In the genomic region with DNA sequence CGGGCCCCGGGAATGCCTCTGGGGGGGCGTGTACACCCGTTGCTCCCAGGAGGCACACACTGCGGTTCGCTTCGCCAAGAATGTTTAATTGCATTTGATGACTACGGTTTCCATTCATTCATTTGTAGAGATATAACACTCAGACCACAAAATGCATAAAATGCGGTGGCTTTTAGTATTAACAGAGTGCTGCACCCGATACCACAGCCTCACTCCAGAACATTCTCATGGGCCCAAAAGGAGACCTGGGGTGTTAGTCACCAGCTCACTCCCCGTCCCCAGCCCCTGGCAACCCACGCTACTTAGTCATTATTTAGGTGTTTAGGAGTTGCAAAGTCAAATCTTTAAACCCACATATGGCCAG, we compare ENCODE assay signal across 8 cellular contexts. TPM values are rescaled to one million over a fixed set of nuclear protein-coding genes. Genes with fewer than 3 reads are reported as not detected.
DNase-seq lines count a peak whose midpoint lies in the region; ATAC-seq, FAIRE-seq and TF ChIP-seq lines count a peak whose summit lies in the region.

No MANE protein-coding gene starts in this region.

- H3K4me1 ChIP-seq in esophagus squamous epithelium (peaks cover 3 to 41% (median 5%) of the 10 kb centered on the region in 3 donors), left lung (peaks cover 6 to 32% of the 10 kb centered on the region in 2 donors)

- ATAC-seq in GM18505 (IDR thresholded peaks at IDR 0.05; ENCODE audit: unreplicated experiment) (no peak), left lung (no peak)

- H3K27me3 ChIP-seq in WERI-Rb-1 (ENCODE audit: insufficient read depth, low read depth, severe bottlenecking) = no peaks in the 10 kb centered on the region
- peaks cover 0 to 59% (median 0%) of the 10 kb centered on the region in 4 donors for H3K27me3 ChIP-seq in esophagus squamous epithelium
- peaks cover 0 to 50% of the 10 kb centered on the region in 2 donors for H3K27me3 ChIP-seq in left lung

- TF ChIP-seq POLR2A in esophagus squamous epithelium (IDR thresholded peaks at IDR 0.05) = no peak
- TF ChIP-seq POLR2A in GM18505 (IDR thresholded peaks at IDR 0.05; ENCODE audit: borderline replicate concordance, extremely low read depth, insufficient read depth, insufficient read length) = no peak

- no peak for FAIRE-seq in D721Med (lab: Jason Lieb, UNC)

- WGBS in esophagus squamous epithelium, 2 donors = 22 to 49% methylated on average over 7 to 12 of the region's 12 CpGs

- TF ChIP-seq CTCF in GM12865 (IDR thresholded peaks at IDR 0.05; ENCODE audit: insufficient read depth, low read depth, low read length, missing control alignments) (no peak), WERI-Rb-1 (IDR thresholded peaks at IDR 0.05; ENCODE audit: low read depth, low read length) (no peak), choroid plexus epithelial cell (conservative IDR thresholded peaks at IDR 0.05; ENCODE audit: low read depth, low read length) (no peak), esophagus squamous epithelium (IDR thresholded peaks at IDR 0.05) (no peak), left lung (IDR thresholded peaks at IDR 0.05) (no peak), D721Med (IDR thresholded peaks at IDR 0.05; ENCODE audit: insufficient read depth, missing control alignments) (no peak)

- DNase-seq in GM12865 (ENCODE audit: low read depth) = peak; percentile 54
- DNase-seq in WERI-Rb-1 = peak; percentile 38
- peak; percentile 93 for DNase-seq in choroid plexus epithelial cell (ENCODE audit: low read depth)
- DNase-seq in stimulated activated CD4-positive, alpha-beta T cell treated with anti-CD3 and anti-CD28 coated beads, Interleukin-2, amount 100 ng/mL, for 4 hours (ENCODE audit: low read depth) = peak; percentile 55
- no peak for DNase-seq in esophagus squamous epithelium (lab: John Stamatoyannopoulos, UW)
- no peak for DNase-seq in left lung
- no peak for DNase-seq in D721Med (ENCODE audit: insufficient read length, low spot score)

- H3K9me3 ChIP-seq in WERI-Rb-1 (ENCODE audit: severe bottlenecking) (no peaks in the 10 kb centered on the region), esophagus squamous epithelium (no peaks in the 10 kb centered on the region), left lung (no peaks in the 10 kb centered on the region)

- peak overlapping the region; percentile 61 for H3K4me3 ChIP-seq in GM12865 (ENCODE audit: low read depth, low read length)
- H3K4me3 ChIP-seq in WERI-Rb-1 (ENCODE audit: low read depth, low read length) = peak overlapping the region; percentile 15; the same call in 1 of the 2 replicates
- H3K4me3 ChIP-seq in choroid plexus epithelial cell (ENCODE audit: low read depth, low read length) = no peak overlapping the region
- peak overlapping the region in 2 of 4 donors; percentile 36 to 58 for H3K4me3 ChIP-seq in esophagus squamous epithelium
- H3K4me3 ChIP-seq in left lung = no peak overlapping the region

- H3K27ac ChIP-seq in WERI-Rb-1 = peak overlapping the region; percentile 91
- H3K27ac ChIP-seq in esophagus squamous epithelium = peak overlapping the region in 2 of 4 donors; percentile 74 to 77
- H3K27ac ChIP-seq in left lung = peak overlapping the region in 1 of 2 donors; percentile 66

- intact Hi-C loops in esophagus squamous epithelium (cut with DNase I) = no loop called here
- intact Hi-C loops in left lung (cut with DNase I) = no loop called here

- H3K36me3 ChIP-seq in WERI-Rb-1 (peaks cover 23% of the 10 kb centered on the region), esophagus squamous epithelium (no peaks in the 10 kb centered on the region), left lung (no peaks in the 10 kb centered on the region)

RNA-seq across cellular contexts. Expression of a gene that starts 21.8 kb away (rescaled TPM):
- total RNA-seq in esophagus squamous epithelium (under 1 TPM in 3 of 4 donors, not detected in 1; 0.15 to 0.57 (median 0.29) TPM), left lung (under 1 TPM; 0.38 to 0.50 TPM)

RNA-seq across cellular contexts. Expression of a gene that starts 21.8 kb away (rescaled TPM):
- total RNA-seq in esophagus squamous epithelium (10 to 100 TPM; 23.5 to 32.3 (median 25.0) TPM), left lung (10 to 100 TPM; 28.5 to 36.9 TPM)

RNA-seq across cellular contexts. Expression of a gene that starts 28.2 kb away (rescaled TPM):
- 1 to 10 TPM in 1 of 4 donors, under 1 TPM in 1, not detected in 2; 0.38 to 1.6 TPM for total RNA-seq in esophagus squamous epithelium
- total RNA-seq in left lung = under 1 TPM; 0.21 to 0.29 TPM

RNA-seq across cellular contexts. Expression of a gene that starts 39.1 kb away (rescaled TPM):
- total RNA-seq in esophagus squamous epithelium (100 to 1,000 TPM; 182 to 408 (median 289) TPM), left lung (100 to 1,000 TPM; 339 to 457 TPM)

RNA-seq across cellular contexts. Expression of a gene that starts 51.5 kb away (rescaled TPM):
- 100 to 1,000 TPM in 2 of 4 donors, 10 to 100 TPM in 2; 82.1 to 118 (median 98.4) TPM for total RNA-seq in esophagus squamous epithelium
- 10 to 100 TPM; 24.3 to 34.0 TPM for total RNA-seq in left lung

Comparison
In these comparisons a context has a peak if more than half of its experiments do, and no peak if none do; other contexts are left out.
1. DNase-seq: peak in GM12865 (single experiment), WERI-Rb-1 (single experiment), choroid plexus epithelial cell (single experiment) and stimulated activated CD4-positive, alpha-beta T cell treated with anti-CD3 and anti-CD28 coated beads, Interleukin-2, amount 100 ng/mL, for 4 hours (single experiment); none in esophagus squamous epithelium (single experiment), left lung (0 of 2) and D721Med (single experiment).
2. H3K4me3 ChIP-seq: peak in GM12865 (single experiment) and WERI-Rb-1 (single experiment); none in choroid plexus epithelial cell (single experiment) and left lung (0 of 2).